ENCODE assay signal across 8 cellular contexts in the genomic region with DNA sequence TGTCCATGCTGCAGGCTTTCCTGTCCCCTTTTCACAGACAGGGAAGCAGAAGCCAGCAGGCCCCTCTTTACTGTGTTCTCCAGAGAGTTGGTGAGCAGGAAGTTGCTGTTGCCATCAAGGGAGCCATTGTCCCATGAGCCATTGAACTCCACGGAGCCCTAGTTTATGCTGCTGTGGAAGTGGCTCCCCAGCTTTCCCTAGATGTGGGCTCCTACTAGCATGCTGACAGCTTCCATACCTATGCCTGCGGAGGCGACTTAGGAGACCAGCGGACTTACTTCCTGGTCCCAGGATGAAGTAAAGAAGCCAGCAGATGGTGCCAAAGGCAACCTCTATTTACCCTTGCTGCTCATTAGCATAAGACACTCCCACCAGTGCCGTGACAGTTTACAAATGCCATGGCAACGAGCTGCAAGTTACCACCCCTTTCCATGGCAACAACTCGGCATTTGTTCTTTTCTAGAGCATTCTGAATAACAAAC. TPM values are rescaled to one million over a fixed set of nuclear protein-coding genes. Genes with fewer than 3 reads are reported as not detected.
DNase-seq lines count a peak whose midpoint lies in the region; ATAC-seq and TF ChIP-seq lines count a peak whose summit lies in the region.

No MANE protein-coding gene starts in this region.

- H3K4me1 Mint-ChIP-seq in central memory CD8-positive, alpha-beta T cell, result no peaks in the 10 kb centered on the region
- peaks cover 21% of the 10 kb centered on the region for H3K4me1 Mint-ChIP-seq in neural crest cell

- no peak overlapping the region for H3K27ac Mint-ChIP-seq in central memory CD8-positive, alpha-beta T cell (ENCODE audit: low read depth)
- H3K27ac Mint-ChIP-seq in neural crest cell (ENCODE audit: unreplicated experiment), result no peak overlapping the region

- peak; percentile 47 for TF ChIP-seq CTCF in neural crest cell (conservative IDR thresholded peaks at IDR 0.05)

- DNase-seq in SIG-M5 treated with dmso at 0.1 percent for 504 hours (lab: John Stamatoyannopoulos, UW; ENCODE audit: unreplicated experiment) (peak; percentile 67), SIG-M5 (lab: John Stamatoyannopoulos, UW) (no peak), NCI-H2029 treated with DMSO at 0.1 percent for 48 hours (lab: John Stamatoyannopoulos, UW) (peak; percentile 5), neural crest cell (ENCODE audit: low read depth, low spot score) (peak; percentile 52)
- no peak for DNase-seq in central memory CD8-positive, alpha-beta T cell (ENCODE audit: low spot score in 2 of 2)
- DNase-seq in activated effector memory CD4-positive, alpha-beta T cell treated with Interleukin-2 at 50 U/mL for 16 hours, result no peak

- ATAC-seq in central memory CD8-positive, alpha-beta T cell (replicated peaks; ENCODE audit: extremely low read depth, poor library complexity, severe bottlenecking), result peak; percentile 36
- ATAC-seq in HG03460 (IDR thresholded peaks at IDR 0.05; ENCODE audit: unreplicated experiment) (no peak), GM19324 (IDR thresholded peaks at IDR 0.05; ENCODE audit: low FRiP score, unreplicated experiment) (no peak)

- peaks cover 6% of the 10 kb centered on the region for H3K9me3 Mint-ChIP-seq in central memory CD8-positive, alpha-beta T cell
- peaks cover 3% of the 10 kb centered on the region for H3K9me3 Mint-ChIP-seq in neural crest cell

- peaks cover 64% of the 10 kb centered on the region for H3K27me3 Mint-ChIP-seq in central memory CD8-positive, alpha-beta T cell
- peaks cover 3% of the 10 kb centered on the region for H3K27me3 Mint-ChIP-seq in neural crest cell (ENCODE audit: low read depth)

- H3K4me3 Mint-ChIP-seq in central memory CD8-positive, alpha-beta T cell, result no peak overlapping the region
- H3K4me3 Mint-ChIP-seq in neural crest cell, result no peak overlapping the region

- no peaks in the 10 kb centered on the region for H3K36me3 Mint-ChIP-seq in central memory CD8-positive, alpha-beta T cell (ENCODE audit: insufficient read depth)
- no peaks in the 10 kb centered on the region for H3K36me3 Mint-ChIP-seq in neural crest cell (ENCODE audit: low read depth)

RNA-seq across cellular contexts. Expression of a gene that starts 30.8 kb away (rescaled TPM):
- 176 and 185 TPM in 2 replicates for total RNA-seq in neural crest cell

RNA-seq across cellular contexts. Expression of a gene that starts 43.0 kb away (rescaled TPM):
- 93.9 and 97.7 TPM in 2 replicates for total RNA-seq in neural crest cell

Comparison
In these comparisons a context has a peak if more than half of its experiments do, and no peak if none do; other contexts are left out.
1. DNase-seq: peak in SIG-M5 treated with dmso at 0.1 percent for 504 hours (single experiment), NCI-H2029 treated with DMSO at 0.1 percent for 48 hours (single experiment) and neural crest cell (single experiment); none in SIG-M5 (single experiment), central memory CD8-positive, alpha-beta T cell (0 of 2) and activated effector memory CD4-positive, alpha-beta T cell treated with Interleukin-2 at 50 U/mL for 16 hours (single experiment).